ENCODE assay signal across 8 cellular contexts in genomic region chr3:150371741-150372254, GRCh38.
DNase-seq lines count a peak whose midpoint lies in the region.

No MANE protein-coding gene starts in this region.

- DNase-seq in HS-27A (ENCODE audit: low read depth), result peak; percentile 99
- DNase-seq in hepatic stellate cell (ENCODE audit: low spot score), result peak; percentile 57
- DNase-seq in cortex of kidney (lab: John Stamatoyannopoulos, UW), result no peak
- DNase-seq in iPS-NIHi7 (ENCODE audit: extremely low spot score), result no peak
- DNase-seq in SKM-1 treated with dmso at 0.1 percent for 144 hours (lab: John Stamatoyannopoulos, UW; ENCODE audit: unreplicated experiment), result no peak
- DNase-seq in NCI-H1436 (lab: John Stamatoyannopoulos, UW), result no peak

- peak overlapping the region; percentile 74 for H3K27ac ChIP-seq in angular gyrus (ENCODE audit: low read depth, low read length)
- peak overlapping the region in 19 of 21 experiments; percentile 25 to 83 (median 54) for H3K27ac ChIP-seq in skin epidermis

- H3K4me3 ChIP-seq in skin epidermis, result peak overlapping the region in 1 of 7 experiments; percentile 6

Comparison
In these comparisons a context has a peak if more than half of its experiments do, and no peak if none do; other contexts are left out.
1. DNase-seq: peak in HS-27A (single experiment) and hepatic stellate cell (single experiment); none in cortex of kidney (single experiment), iPS-NIHi7 (single experiment), SKM-1 treated with dmso at 0.1 percent for 144 hours (single experiment) and NCI-H1436 (single experiment).